In the genomic region with DNA sequence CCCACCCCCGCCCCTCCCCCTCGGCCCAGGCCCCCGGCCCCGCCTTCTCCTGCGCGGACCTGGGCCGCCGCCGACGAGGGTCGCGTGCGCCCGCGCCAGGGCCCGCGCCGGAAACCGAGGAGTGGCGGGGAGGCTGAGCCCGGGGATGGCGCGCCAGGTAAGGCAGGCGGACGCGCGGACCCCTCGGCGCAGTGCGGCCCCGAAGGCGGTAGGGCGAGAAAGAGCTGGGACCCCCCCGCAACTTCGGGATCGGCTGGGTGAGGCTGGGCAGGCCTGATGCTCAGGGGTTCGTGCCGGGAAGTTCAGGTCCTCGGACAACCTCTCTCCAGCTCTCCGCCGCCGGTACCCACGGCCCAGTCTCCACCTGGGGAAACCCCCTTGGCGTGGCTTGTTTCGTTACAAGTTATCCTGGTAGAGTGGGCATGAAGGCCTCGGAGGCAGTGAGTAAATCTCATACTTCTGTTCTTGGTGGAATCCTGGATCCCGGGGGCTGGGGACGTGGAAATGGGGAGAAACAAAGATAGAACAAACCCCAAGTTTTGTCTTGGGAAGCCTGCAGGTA, we compare ENCODE assay signal across 8 cellular contexts. TPM values are rescaled to one million over a fixed set of nuclear protein-coding genes. Genes with fewer than 3 reads are reported as not detected.
DNase-seq lines count a peak whose midpoint lies in the region; ATAC-seq, FAIRE-seq and TF ChIP-seq lines count a peak whose summit lies in the region.

No MANE protein-coding gene starts in this region.

- TF ChIP-seq CTCF in left ventricle myocardium inferior (IDR thresholded peaks at IDR 0.05; ENCODE audit: borderline replicate concordance): no peak
- TF ChIP-seq CTCF in keratinocyte (optimal IDR thresholded peaks at IDR 0.05 in 1 of 3, IDR thresholded peaks at IDR 0.05 in 1 of 3, conservative IDR thresholded peaks at IDR 0.05 in 1 of 3; ENCODE audit: extremely low read depth in 1 of 3, insufficient read depth in 2 of 3, low read length in 3 of 3): no peak
- TF ChIP-seq CTCF in Caco-2 (IDR thresholded peaks at IDR 0.05; ENCODE audit: insufficient read depth in 1 of 2, low read depth in 1 of 2, low read length in 1 of 2, severe bottlenecking in 1 of 2, unreplicated experiment in 1 of 2): no peak

- H4K20me1 ChIP-seq in keratinocyte (ENCODE audit: control insufficient read depth, extremely low read depth, insufficient read depth, low read length): peaks cover 4% of the 10 kb centered on the region

- dilution Hi-C loops in keratinocyte (cut with MboI; ENCODE audit: extremely low pct_ligation_motif_present, low sequenced_read_pairs): no loop called here

- no peaks in the 10 kb centered on the region for H3K36me3 ChIP-seq in left ventricle myocardium inferior
- H3K36me3 ChIP-seq in HUES64 (ENCODE audit: insufficient read depth, low read length): no peaks in the 10 kb centered on the region
- H3K36me3 ChIP-seq in keratinocyte (ENCODE audit: control insufficient read depth in 2 of 2, extremely low read depth in 1 of 2, insufficient read depth in 2 of 2, low read length in 2 of 2): peaks cover 0 to 1% of the 10 kb centered on the region in 2 experiments
- no peaks in the 10 kb centered on the region for H3K36me3 ChIP-seq in Caco-2 (ENCODE audit: control insufficient read depth, insufficient read depth, low read length)

- FAIRE-seq in keratinocyte (lab: Jason Lieb, UNC): no peak

- H3K9ac ChIP-seq in HUES64 (ENCODE audit: low read depth, low read length) (peak overlapping the region; percentile 86), keratinocyte (ENCODE audit: control insufficient read depth, extremely low read depth, insufficient read depth, low read length) (peak overlapping the region; percentile 81)

- H3K9me3 ChIP-seq in left ventricle myocardium inferior (replicated peaks) (peaks cover 26% of the 10 kb centered on the region), HUES64 (ENCODE audit: insufficient read depth, low read depth, low read length) (peaks cover 16% of the 10 kb centered on the region), keratinocyte (ENCODE audit: control insufficient read depth, low read depth, low read length) (peaks cover 2% of the 10 kb centered on the region), Caco-2 (peaks cover 21% of the 10 kb centered on the region)

- ATAC-seq in left cardiac atrium: no peak

- H3K4me2 ChIP-seq in keratinocyte (ENCODE audit: control insufficient read depth, extremely low read depth, insufficient read depth, low read depth, low read length): peak overlapping the region; percentile 74

- 2% methylated on average over 48 of the region's 48 CpGs for WGBS in HUES64

- POLR2A ChIA-PET in Caco-2 (lab: Charles Lee): no interaction called here

- H3K27ac ChIP-seq in left ventricle myocardium inferior (replicated peaks) (peak overlapping the region; percentile 92), HUES64 (ENCODE audit: low read depth, low read length) (no peak overlapping the region), keratinocyte (ENCODE audit: control insufficient read depth, insufficient read depth, low read length) (peak overlapping the region; percentile 84)

- H3K79me2 ChIP-seq in keratinocyte (ENCODE audit: control insufficient read depth, insufficient read depth, low read length): peaks cover 17% of the 10 kb centered on the region

- H3K4me3 Mint-ChIP-seq in activated naive CD8-positive, alpha-beta T cell: peak overlapping the region; percentile 92
- H3K4me3 Mint-ChIP-seq in Caco-2 (ENCODE audit: unreplicated experiment): no peak overlapping the region

- intact Hi-C loops in left ventricle myocardium inferior (cut with micrococcal nuclease): no loop called here
- intact Hi-C loops in left cardiac atrium (cut with DNase I): loop anchor here in 1 of 2 donors (10.0 kb wide), 1 partner anchor 90 kb away; no protein-coding TSS in a partner anchor
- intact Hi-C loops in Caco-2 (cut with micrococcal nuclease; ENCODE audit: unreplicated experiment): no loop called here

- H3K4me3 ChIP-seq in left ventricle myocardium inferior (peak overlapping the region; percentile 86), HUES64 (ENCODE audit: low read length) (peak overlapping the region; percentile 94), keratinocyte (ENCODE audit: control insufficient read depth in 2 of 3, extremely low read depth in 1 of 3, insufficient read depth in 2 of 3, low read depth in 1 of 3, low read length in 3 of 3) (peak overlapping the region; percentile 52 to 85 (median 84)), Caco-2 (ENCODE audit: low read depth, low read length) (no peak overlapping the region)

- H3K4me1 Mint-ChIP-seq in activated naive CD8-positive, alpha-beta T cell (ENCODE audit: low read depth): peaks cover 17% of the 10 kb centered on the region
- H3K4me1 Mint-ChIP-seq in Caco-2 (ENCODE audit: low read depth, unreplicated experiment): no peaks in the 10 kb centered on the region

- no peaks in the 10 kb centered on the region for H3K27me3 Mint-ChIP-seq in activated naive CD8-positive, alpha-beta T cell
- H3K27me3 Mint-ChIP-seq in Caco-2 (ENCODE audit: insufficient read depth, unreplicated experiment): no peaks in the 10 kb centered on the region

- H3K9me3 Mint-ChIP-seq in activated naive CD8-positive, alpha-beta T cell (ENCODE audit: low read depth): peaks cover 13% of the 10 kb centered on the region
- peaks cover 14% of the 10 kb centered on the region for H3K9me3 Mint-ChIP-seq in Caco-2 (ENCODE audit: unreplicated experiment)

- DNase-seq in left ventricle myocardium inferior: no peak
- no peak for DNase-seq in left cardiac atrium
- DNase-seq in keratinocyte (ENCODE audit: low read depth, low spot score): no peak
- peak in 2 of 3 experiments; percentile 23 to 28 for DNase-seq in stimulated activated CD4-positive, alpha-beta T cell treated with anti-CD3 and anti-CD28 coated beads, TNF-alpha, amount 100 ng/mL, for 4 hours (ENCODE audit: low read depth in 3 of 3)
- DNase-seq in dedifferentiated amniotic fluid mesenchymal stem cell (ENCODE audit: extremely low spot score): no peak
- no peak for DNase-seq in Caco-2

- BruUV-seq in Caco-2 (replicated peaks; lab: Mats Ljungman, UMichigan): no TSS peak

- H3K27me3 ChIP-seq in left ventricle myocardium inferior (ENCODE audit: low read depth) (no peaks in the 10 kb centered on the region), HUES64 (ENCODE audit: insufficient read depth, low read length) (peaks cover 14% of the 10 kb centered on the region), keratinocyte (ENCODE audit: control insufficient read depth, extremely low read depth, insufficient read depth, low read length) (no peaks in the 10 kb centered on the region), Caco-2 (replicated peaks; ENCODE audit: control insufficient read depth, insufficient read depth, low read length) (no peaks in the 10 kb centered on the region)

- peak overlapping the region; percentile 79 for H3K27ac Mint-ChIP-seq in activated naive CD8-positive, alpha-beta T cell
- no peak overlapping the region for H3K27ac Mint-ChIP-seq in Caco-2 (ENCODE audit: unreplicated experiment)

- CTCF ChIA-PET in Caco-2 (lab: Charles Lee): no interaction called here

- H3K36me3 Mint-ChIP-seq in activated naive CD8-positive, alpha-beta T cell: peaks cover 9% of the 10 kb centered on the region
- H3K36me3 Mint-ChIP-seq in Caco-2 (ENCODE audit: insufficient read depth, unreplicated experiment): no peaks in the 10 kb centered on the region

- peaks cover 9% of the 10 kb centered on the region for H3K9me1 ChIP-seq in keratinocyte (ENCODE audit: control insufficient read depth, extremely low read depth, insufficient read depth, low read length)

- peak overlapping the region; percentile 81 for H2AFZ ChIP-seq in keratinocyte (ENCODE audit: control insufficient read depth, low read length)

- H3K4me1 ChIP-seq in left ventricle myocardium inferior (peaks cover 62% of the 10 kb centered on the region), HUES64 (ENCODE audit: insufficient read depth, low read length) (0 out of 2 replicates have a peak, but pooled peaks cover 4% of the 10 kb centered on the region), keratinocyte (ENCODE audit: control insufficient read depth, extremely low read depth, insufficient read depth, low read length) (peaks cover 34% of the 10 kb centered on the region), Caco-2 (peaks cover 3% of the 10 kb centered on the region)

RNA-seq across cellular contexts. Expression of gene ZNF467, which starts 58.4 kb away (rescaled TPM):
- 5.2 TPM for total RNA-seq in left ventricle myocardium inferior
- 10 to 100 TPM in 1 of 2 donors, 1 to 10 TPM in 1; 7.9 to 10.4 TPM for total RNA-seq in left cardiac atrium
- polyA plus RNA-seq in HUES64 (2013, experiment 1 of 2): 1.0 TPM
- polyA plus RNA-seq in HUES64 (2013, experiment 2 of 2): 1.1 TPM
- 0.31 to 0.93 TPM (median 0.52 TPM) in 3 replicates for polyA plus RNA-seq in keratinocyte
- polyA plus RNA-seq in keratinocyte (2011; ENCODE audit: low read depth): 0.61 TPM
- 0.57 and 1.2 TPM in 2 replicates for polyA plus RNA-seq in keratinocyte (2011; cell fraction: cytosol; rRNA removed)
- polyA plus RNA-seq in keratinocyte (2011; cell fraction: nucleus; rRNA removed): 1.8 and 3.2 TPM in 2 replicates
- 1.0 and 3.0 TPM in 2 replicates for polyA plus RNA-seq in keratinocyte (2012; ENCODE audit: low replicate concordance)
- polyA minus RNA-seq in keratinocyte: 0.23 to 0.33 TPM (median 0.26 TPM) in 3 replicates
- polyA minus RNA-seq in keratinocyte (2011; cell fraction: cytosol; rRNA and poly(A)+ RNA removed): 2.5 TPM
- 1.0 and 1.2 TPM in 2 replicates for polyA minus RNA-seq in keratinocyte (2011; cell fraction: nucleus; rRNA and poly(A)+ RNA removed)
- total RNA-seq in Caco-2 (2022): 1.1 and 1.7 TPM in 2 replicates

Comparison
In these comparisons a context has a peak if more than half of its experiments do, and no peak if none do; other contexts are left out.
1. DNase-seq: peak in stimulated activated CD4-positive, alpha-beta T cell treated with anti-CD3 and anti-CD28 coated beads, TNF-alpha, amount 100 ng/mL, for 4 hours (2 of 3); none in left ventricle myocardium inferior (single experiment), left cardiac atrium (single experiment), keratinocyte (single experiment), dedifferentiated amniotic fluid mesenchymal stem cell (single experiment) and Caco-2 (0 of 2).